In the genomic region with DNA sequence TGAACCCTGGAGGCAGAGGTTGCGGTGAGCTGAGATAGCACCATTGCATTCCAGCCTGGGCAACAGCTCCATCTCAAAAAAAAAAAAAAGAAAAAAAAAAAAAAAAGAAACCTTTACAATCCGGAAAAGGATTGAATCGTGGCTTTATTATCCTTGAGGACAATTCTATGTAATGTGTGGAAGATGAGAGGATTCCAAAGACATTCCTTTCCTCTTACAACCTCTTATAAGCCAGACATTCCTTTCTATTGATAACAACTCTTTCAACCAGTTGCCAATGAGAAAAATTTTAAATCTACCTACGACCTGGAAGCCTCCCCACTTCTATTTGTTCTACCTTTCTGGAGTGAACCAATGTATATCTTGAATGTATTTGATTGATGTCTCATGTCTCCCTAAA, we compare ENCODE assay signal across 28 cellular contexts.
DNase-seq lines count a peak whose midpoint lies in the region; ATAC-seq and TF ChIP-seq lines count a peak whose summit lies in the region.
"Had no signal": no experiment of that assay in that cellular context is flagged by ENCODE, and none has a peak within 500 bp of the region (broad histone marks: within the 10 kb centered on the region; RNA-seq: fewer than 3 reads in every experiment).

No MANE protein-coding gene starts in this region.

- peaks cover 0 to 20% of the 10 kb centered on the region in 2 donors for H3K4me1 ChIP-seq in ascending aorta
- H3K4me1 ChIP-seq in mesendoderm (ENCODE audit: control insufficient read depth, low read depth, low read length), result no peaks in the 10 kb centered on the region
- H3K4me1 ChIP-seq: suprapubic skin had no signal

- H3K4ac ChIP-seq in mesendoderm (ENCODE audit: low read depth, low read length), result no peak overlapping the region

- H3K9me3 ChIP-seq in ascending aorta, result no peaks in the 10 kb centered on the region
- H3K9me3 ChIP-seq: suprapubic skin had no signal

- H3K9me3 Mint-ChIP-seq in chondrocyte (ENCODE audit: low read depth), result peaks cover 2% of the 10 kb centered on the region
- H3K9me3 Mint-ChIP-seq: activated naive CD4-positive, alpha-beta T cell treated with anti-CD3 and anti-CD28 coated beads for 36 hours had no signal

- H2AK5ac ChIP-seq in mesendoderm (ENCODE audit: low read length), result no peak overlapping the region

- ATAC-seq in GM19397 (IDR thresholded peaks at IDR 0.05; ENCODE audit: unreplicated experiment) (no peak), HG02973 (IDR thresholded peaks at IDR 0.05; ENCODE audit: unreplicated experiment) (no peak), HG02763 (IDR thresholded peaks at IDR 0.05; ENCODE audit: unreplicated experiment) (no peak)
- ATAC-seq: activated CD8-positive, alpha-beta T cell treated with anti-CD3 and anti-CD28 coated beads, Interleukin-2, amount 10 ng/mL, durations not matched to agents 7 days and 5 days; GM12878; left ventricle myocardium superior; natural killer cell; PC-3 had no signal

- WGBS in mesendoderm (ENCODE audit: extremely low coverage, insufficient coverage, low lambda C conversion rate), result no CpG with 5 or more reads among the region's 4 CpGs

- H3K4me2 ChIP-seq in mesendoderm (ENCODE audit: low read length), result no peak overlapping the region

- intact Hi-C loops in ascending aorta (cut with DNase I), result no loop called here

- no peak overlapping the region for H3K9ac ChIP-seq in mesendoderm (ENCODE audit: low read length)

- no peak overlapping the region for H2BK120ac ChIP-seq in mesendoderm (ENCODE audit: low read depth, low read length)

- H3K79me2 ChIP-seq in mesendoderm (ENCODE audit: control insufficient read depth, insufficient read depth, low read length), result no peaks in the 10 kb centered on the region

- H2BK5ac ChIP-seq in mesendoderm (ENCODE audit: low read length), result no peak overlapping the region

- H2BK15ac ChIP-seq in mesendoderm (replicated peaks; ENCODE audit: low read depth), result no peak overlapping the region

- no peak overlapping the region for H4K8ac ChIP-seq in mesendoderm (ENCODE audit: low read depth, low read length)

- no peak overlapping the region for H4K5ac ChIP-seq in mesendoderm (ENCODE audit: low read length)

- H3K27ac ChIP-seq in ascending aorta (peak overlapping the region; percentile 36 to 53), mesendoderm (ENCODE audit: low read depth, low read length) (no peak overlapping the region)
- H3K27ac ChIP-seq: epithelial cell of prostate, HL-60, suprapubic skin, VCaP had no signal

- H3K4me3 ChIP-seq in ascending aorta (no peak overlapping the region), mesendoderm (ENCODE audit: low read length) (no peak overlapping the region)
- H3K4me3 ChIP-seq: GM12878, suprapubic skin had no signal

- no peaks in the 10 kb centered on the region for H3K36me3 Mint-ChIP-seq in chondrocyte (ENCODE audit: low read depth)
- H3K36me3 Mint-ChIP-seq: CD4-positive, CD25-positive, alpha-beta regulatory T cell; natural killer cell had no signal

- H3K79me1 ChIP-seq in mesendoderm (ENCODE audit: low read length), result no peaks in the 10 kb centered on the region

- H3K56ac ChIP-seq in mesendoderm (ENCODE audit: low read length), result no peak overlapping the region

- no peak overlapping the region for H3K23ac ChIP-seq in mesendoderm (ENCODE audit: low read length)

- H3K27me3 ChIP-seq in ascending aorta (no peaks in the 10 kb centered on the region), mesendoderm (ENCODE audit: insufficient read depth, low read length, poor library complexity) (no peaks in the 10 kb centered on the region)

- H3K4me3 Mint-ChIP-seq in chondrocyte (ENCODE audit: unreplicated experiment), result no peak overlapping the region
- H3K4me3 Mint-ChIP-seq: activated CD8-positive, alpha-beta T cell treated with anti-CD3 and anti-CD28 coated beads, Interleukin-2, amount 10 ng/mL, durations not matched to agents 7 days and 5 days; activated naive CD4-positive, alpha-beta T cell treated with anti-CD3 and anti-CD28 coated beads for 36 hours; CD4-positive, CD25-positive, alpha-beta regulatory T cell; natural killer cell had no signal

- H3K36me3 ChIP-seq in ascending aorta, result no peaks in the 10 kb centered on the region
- H3K36me3 ChIP-seq in mesendoderm (ENCODE audit: control insufficient read depth, insufficient read depth, low read length), result no peaks in the 10 kb centered on the region
- H3K36me3 ChIP-seq: suprapubic skin had no signal

- TF ChIP-seq CTCF in ascending aorta (IDR thresholded peaks at IDR 0.05) (no peak), chondrocyte (IDR thresholded peaks at IDR 0.05) (no peak)

- in situ Hi-C loops in ACHN (cut with HindIII; ENCODE audit: low pct_ligation_motif_present, low pct_unique_long_range_greater_than_20kb, low sequenced_read_pairs), result no loop called here

- H3K4me1 Mint-ChIP-seq in chondrocyte (ENCODE audit: low read depth), result peaks cover 18% of the 10 kb centered on the region
- H3K4me1 Mint-ChIP-seq: CD4-positive, CD25-positive, alpha-beta regulatory T cell; natural killer cell had no signal

- DNase-seq in ACHN (peak; percentile 24), HS-5 (ENCODE audit: low read depth) (peak; percentile 41), ascending aorta (ENCODE audit: low spot score in 2 of 2) (no peak), mesendoderm (peak; percentile 75), chondrocyte (ENCODE audit: low spot score) (no peak)
- DNase-seq: activated CD4-positive, alpha-beta T cell treated with anti-CD3 and anti-CD28 coated beads for 4 hours; activated CD8-positive, alpha-beta T cell treated with anti-CD3 and anti-CD28 coated beads, Interleukin-2, amount 10 ng/mL, durations not matched to agents 7 days and 5 days; activated naive CD4-positive, alpha-beta T cell treated with anti-CD3 and anti-CD28 coated beads for 36 hours; AML-193; CD4-positive, CD25-positive, alpha-beta regulatory T cell; effector CD8-positive, alpha-beta T cell; left ventricle myocardium superior; natural killer cell; NCI-H1417 treated with DMSO at 0.1 percent for 48 hours; NCI-H2081 treated with DMSO at 0.1 percent for 48 hours; NCI-H2227 treated with DMSO at 0.1 percent for 48 hours; NCI-H69; PC-3; Right ventricle myocardium superior; stimulated activated naive CD4-positive, alpha-beta T cell treated with Interleukin-2 at 50 U/mL for 16 hours had no signal

- H3K27ac Mint-ChIP-seq in chondrocyte (ENCODE audit: unreplicated experiment), result no peak overlapping the region
- H3K27ac Mint-ChIP-seq: activated CD8-positive, alpha-beta T cell treated with anti-CD3 and anti-CD28 coated beads, Interleukin-2, amount 10 ng/mL, durations not matched to agents 7 days and 5 days; activated naive CD4-positive, alpha-beta T cell treated with anti-CD3 and anti-CD28 coated beads for 36 hours; CD4-positive, CD25-positive, alpha-beta regulatory T cell; natural killer cell had no signal

- no peaks in the 10 kb centered on the region for H3K27me3 Mint-ChIP-seq in chondrocyte (ENCODE audit: low read depth)

- H3K18ac ChIP-seq in mesendoderm (ENCODE audit: low read length), result no peak overlapping the region

Comparison
In these comparisons a context has a peak if more than half of its experiments do, and no peak if none do; other contexts are left out.
1. DNase-seq: peak in ACHN (single experiment), HS-5 (single experiment) and mesendoderm (single experiment); none in ascending aorta (0 of 2) and chondrocyte (single experiment).